1 cellular context compared by ENCODE assay signal in the genomic region with DNA sequence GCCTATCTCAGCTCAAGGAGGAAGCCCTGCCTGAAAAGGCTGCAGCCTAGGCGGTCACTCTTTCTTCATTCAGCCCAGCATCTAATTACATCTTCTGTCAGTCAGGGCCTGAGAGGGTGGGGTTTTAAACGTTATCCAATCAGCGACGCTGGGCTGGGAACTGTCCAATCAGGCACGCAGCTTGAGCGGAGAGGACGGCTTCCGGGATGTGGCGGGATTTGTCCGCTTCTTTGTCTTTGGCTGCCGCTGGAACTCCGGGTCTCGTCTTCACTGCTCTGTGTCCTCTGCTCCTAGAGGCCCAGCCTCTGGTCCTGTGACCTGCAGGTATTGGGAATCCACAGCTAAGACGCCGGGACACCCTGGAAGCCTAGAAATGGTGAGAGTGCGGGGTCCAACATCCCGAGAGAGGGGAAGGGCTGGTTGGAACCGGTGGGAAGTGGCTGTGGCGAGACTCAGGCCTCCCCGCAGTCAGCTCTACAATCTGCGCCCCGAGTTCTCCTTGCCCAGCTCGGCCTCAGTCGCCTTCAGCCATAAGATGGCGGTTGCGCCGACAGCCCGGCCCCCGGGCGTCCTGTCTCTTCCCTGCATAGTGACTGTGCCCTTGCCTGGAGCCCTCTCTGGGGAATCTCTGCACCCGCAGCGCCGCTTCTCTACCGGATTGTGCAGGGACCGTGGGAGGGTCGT.
A peak's percentile ranks its signal among the peaks of the same experiment; 100 is the strongest.
TF ChIP-seq lines count a peak whose summit lies in the region.

A gene (plus strand): TSS at position 233 of the 684 bp plus-strand sequence. CDS start 141 bp downstream, at position 374.

TF ChIP-seq in HepG2, 621 proteins besides CTCF, POLR2A, EP300 and RAD21 (continued from another document and continues in another):
- TF ChIP-seq, protein P1, sequence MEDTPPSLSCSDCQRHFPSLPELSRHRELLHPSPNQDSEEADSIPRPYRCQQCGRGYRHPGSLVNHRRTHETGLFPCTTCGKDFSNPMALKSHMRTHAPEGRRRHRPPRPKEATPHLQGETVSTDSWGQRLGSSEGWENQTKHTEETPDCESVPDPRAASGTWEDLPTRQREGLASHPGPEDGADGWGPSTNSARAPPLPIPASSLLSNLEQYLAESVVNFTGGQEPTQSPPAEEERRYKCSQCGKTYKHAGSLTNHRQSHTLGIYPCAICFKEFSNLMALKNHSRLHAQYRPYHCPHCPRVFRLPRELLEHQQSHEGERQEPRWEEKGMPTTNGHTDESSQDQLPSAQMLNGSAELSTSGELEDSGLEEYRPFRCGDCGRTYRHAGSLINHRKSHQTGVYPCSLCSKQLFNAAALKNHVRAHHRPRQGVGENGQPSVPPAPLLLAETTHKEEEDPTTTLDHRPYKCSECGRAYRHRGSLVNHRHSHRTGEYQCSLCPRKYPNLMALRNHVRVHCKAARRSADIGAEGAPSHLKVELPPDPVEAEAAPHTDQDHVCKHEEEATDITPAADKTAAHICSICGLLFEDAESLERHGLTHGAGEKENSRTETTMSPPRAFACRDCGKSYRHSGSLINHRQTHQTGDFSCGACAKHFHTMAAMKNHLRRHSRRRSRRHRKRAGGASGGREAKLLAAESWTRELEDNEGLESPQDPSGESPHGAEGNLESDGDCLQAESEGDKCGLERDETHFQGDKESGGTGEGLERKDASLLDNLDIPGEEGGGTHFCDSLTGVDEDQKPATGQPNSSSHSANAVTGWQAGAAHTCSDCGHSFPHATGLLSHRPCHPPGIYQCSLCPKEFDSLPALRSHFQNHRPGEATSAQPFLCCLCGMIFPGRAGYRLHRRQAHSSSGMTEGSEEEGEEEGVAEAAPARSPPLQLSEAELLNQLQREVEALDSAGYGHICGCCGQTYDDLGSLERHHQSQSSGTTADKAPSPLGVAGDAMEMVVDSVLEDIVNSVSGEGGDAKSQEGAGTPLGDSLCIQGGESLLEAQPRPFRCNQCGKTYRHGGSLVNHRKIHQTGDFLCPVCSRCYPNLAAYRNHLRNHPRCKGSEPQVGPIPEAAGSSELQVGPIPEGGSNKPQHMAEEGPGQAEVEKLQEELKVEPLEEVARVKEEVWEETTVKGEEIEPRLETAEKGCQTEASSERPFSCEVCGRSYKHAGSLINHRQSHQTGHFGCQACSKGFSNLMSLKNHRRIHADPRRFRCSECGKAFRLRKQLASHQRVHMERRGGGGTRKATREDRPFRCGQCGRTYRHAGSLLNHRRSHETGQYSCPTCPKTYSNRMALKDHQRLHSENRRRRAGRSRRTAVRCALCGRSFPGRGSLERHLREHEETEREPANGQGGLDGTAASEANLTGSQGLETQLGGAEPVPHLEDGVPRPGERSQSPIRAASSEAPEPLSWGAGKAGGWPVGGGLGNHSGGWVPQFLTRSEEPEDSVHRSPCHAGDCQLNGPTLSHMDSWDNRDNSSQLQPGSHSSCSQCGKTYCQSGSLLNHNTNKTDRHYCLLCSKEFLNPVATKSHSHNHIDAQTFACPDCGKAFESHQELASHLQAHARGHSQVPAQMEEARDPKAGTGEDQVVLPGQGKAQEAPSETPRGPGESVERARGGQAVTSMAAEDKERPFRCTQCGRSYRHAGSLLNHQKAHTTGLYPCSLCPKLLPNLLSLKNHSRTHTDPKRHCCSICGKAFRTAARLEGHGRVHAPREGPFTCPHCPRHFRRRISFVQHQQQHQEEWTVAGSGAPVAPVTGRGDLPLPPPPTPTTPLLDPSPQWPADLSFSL (CRISPR knock-in tag; IDR thresholded peaks at IDR 0.05) = no peak
- TF ChIP-seq, protein P2, sequence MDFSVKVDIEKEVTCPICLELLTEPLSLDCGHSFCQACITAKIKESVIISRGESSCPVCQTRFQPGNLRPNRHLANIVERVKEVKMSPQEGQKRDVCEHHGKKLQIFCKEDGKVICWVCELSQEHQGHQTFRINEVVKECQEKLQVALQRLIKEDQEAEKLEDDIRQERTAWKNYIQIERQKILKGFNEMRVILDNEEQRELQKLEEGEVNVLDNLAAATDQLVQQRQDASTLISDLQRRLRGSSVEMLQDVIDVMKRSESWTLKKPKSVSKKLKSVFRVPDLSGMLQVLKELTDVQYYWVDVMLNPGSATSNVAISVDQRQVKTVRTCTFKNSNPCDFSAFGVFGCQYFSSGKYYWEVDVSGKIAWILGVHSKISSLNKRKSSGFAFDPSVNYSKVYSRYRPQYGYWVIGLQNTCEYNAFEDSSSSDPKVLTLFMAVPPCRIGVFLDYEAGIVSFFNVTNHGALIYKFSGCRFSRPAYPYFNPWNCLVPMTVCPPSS (IDR thresholded peaks at IDR 0.05) = no peak
- TF ChIP-seq ZMYM4 (CRISPR knock-in tag; IDR thresholded peaks at IDR 0.05) (peak; percentile 50; the same call in 1 of the 2 replicates), MATR3 (CRISPR knock-in tag; IDR thresholded peaks at IDR 0.05) (no peak), ZC3H13 (CRISPR knock-in tag; IDR thresholded peaks at IDR 0.05) (no peak), HNRNPK (IDR thresholded peaks at IDR 0.05; ENCODE audit: low read depth, low read length, poor library complexity, severe bottlenecking) (no peak), ZFP36L1 (CRISPR knock-in tag; IDR thresholded peaks at IDR 0.05) (no peak), RFXAP (CRISPR knock-in tag; IDR thresholded peaks at IDR 0.05; ENCODE audit: borderline replicate concordance) (no peak), SCMH1 (CRISPR knock-in tag; IDR thresholded peaks at IDR 0.05; ENCODE audit: borderline replicate concordance) (no peak), TAF1 (CRISPR knock-in tag; IDR thresholded peaks at IDR 0.05) (peak; percentile 51), NCOA5 (CRISPR knock-in tag; IDR thresholded peaks at IDR 0.05) (no peak), ELF1 (CRISPR knock-in tag; IDR thresholded peaks at IDR 0.05) (peak; percentile 53), ZNF460 (CRISPR knock-in tag; IDR thresholded peaks at IDR 0.05; ENCODE audit: borderline replicate concordance) (no peak), POLR2AphosphoS2 (IDR thresholded peaks at IDR 0.05; ENCODE audit: low read depth, low read length) (no peak), NFE2L2 (IDR thresholded peaks at IDR 0.05; ENCODE audit: low read length) (no peak), SYNCRIP (IDR thresholded peaks at IDR 0.05; ENCODE audit: insufficient read depth, low read depth, low read length) (no peak), MAFG (CRISPR knock-in tag; IDR thresholded peaks at IDR 0.05) (no peak), EEA1 (CRISPR knock-in tag; IDR thresholded peaks at IDR 0.05; ENCODE audit: borderline replicate concordance) (no peak), ZNF567 (CRISPR knock-in tag; IDR thresholded peaks at IDR 0.05; ENCODE audit: borderline replicate concordance) (no peak), NCOA1 (CRISPR knock-in tag; IDR thresholded peaks at IDR 0.05) (no peak), FIP1L1 (IDR thresholded peaks at IDR 0.05; ENCODE audit: borderline replicate concordance, insufficient read depth, low read depth, low read length) (no peak), ZFP62 (CRISPR knock-in tag; IDR thresholded peaks at IDR 0.05) (no peak), ZBTB38 (CRISPR knock-in tag; IDR thresholded peaks at IDR 0.05) (no peak), ZNF331 (CRISPR knock-in tag; IDR thresholded peaks at IDR 0.05) (no peak), KMT2A (CRISPR knock-in tag; IDR thresholded peaks at IDR 0.05) (0 out of 2 replicates have a peak, but pooled peaks have one; percentile 17), HMG20A (CRISPR knock-in tag; IDR thresholded peaks at IDR 0.05; ENCODE audit: borderline replicate concordance) (no peak), ZNF713 (CRISPR knock-in tag; IDR thresholded peaks at IDR 0.05) (no peak), NAIF1 (CRISPR knock-in tag; IDR thresholded peaks at IDR 0.05; ENCODE audit: borderline replicate concordance) (no peak)
- TF ChIP-seq, protein P3, sequence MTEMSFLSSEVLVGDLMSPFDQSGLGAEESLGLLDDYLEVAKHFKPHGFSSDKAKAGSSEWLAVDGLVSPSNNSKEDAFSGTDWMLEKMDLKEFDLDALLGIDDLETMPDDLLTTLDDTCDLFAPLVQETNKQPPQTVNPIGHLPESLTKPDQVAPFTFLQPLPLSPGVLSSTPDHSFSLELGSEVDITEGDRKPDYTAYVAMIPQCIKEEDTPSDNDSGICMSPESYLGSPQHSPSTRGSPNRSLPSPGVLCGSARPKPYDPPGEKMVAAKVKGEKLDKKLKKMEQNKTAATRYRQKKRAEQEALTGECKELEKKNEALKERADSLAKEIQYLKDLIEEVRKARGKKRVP (CRISPR knock-in tag; IDR thresholded peaks at IDR 0.05) = no peak
- TF ChIP-seq, protein P4, sequence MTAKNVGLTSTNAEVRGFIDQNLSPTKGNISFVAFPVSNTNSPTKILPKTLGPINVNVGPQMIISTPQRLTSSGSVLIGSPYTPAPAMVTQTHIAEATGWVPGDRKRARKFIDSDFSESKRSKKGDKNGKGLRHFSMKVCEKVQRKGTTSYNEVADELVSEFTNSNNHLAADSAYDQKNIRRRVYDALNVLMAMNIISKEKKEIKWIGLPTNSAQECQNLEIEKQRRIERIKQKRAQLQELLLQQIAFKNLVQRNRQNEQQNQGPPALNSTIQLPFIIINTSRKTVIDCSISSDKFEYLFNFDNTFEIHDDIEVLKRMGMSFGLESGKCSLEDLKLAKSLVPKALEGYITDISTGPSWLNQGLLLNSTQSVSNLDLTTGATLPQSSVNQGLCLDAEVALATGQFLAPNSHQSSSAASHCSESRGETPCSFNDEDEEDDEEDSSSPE (CRISPR knock-in tag; IDR thresholded peaks at IDR 0.05) = no peak
- TF ChIP-seq, protein P5, sequence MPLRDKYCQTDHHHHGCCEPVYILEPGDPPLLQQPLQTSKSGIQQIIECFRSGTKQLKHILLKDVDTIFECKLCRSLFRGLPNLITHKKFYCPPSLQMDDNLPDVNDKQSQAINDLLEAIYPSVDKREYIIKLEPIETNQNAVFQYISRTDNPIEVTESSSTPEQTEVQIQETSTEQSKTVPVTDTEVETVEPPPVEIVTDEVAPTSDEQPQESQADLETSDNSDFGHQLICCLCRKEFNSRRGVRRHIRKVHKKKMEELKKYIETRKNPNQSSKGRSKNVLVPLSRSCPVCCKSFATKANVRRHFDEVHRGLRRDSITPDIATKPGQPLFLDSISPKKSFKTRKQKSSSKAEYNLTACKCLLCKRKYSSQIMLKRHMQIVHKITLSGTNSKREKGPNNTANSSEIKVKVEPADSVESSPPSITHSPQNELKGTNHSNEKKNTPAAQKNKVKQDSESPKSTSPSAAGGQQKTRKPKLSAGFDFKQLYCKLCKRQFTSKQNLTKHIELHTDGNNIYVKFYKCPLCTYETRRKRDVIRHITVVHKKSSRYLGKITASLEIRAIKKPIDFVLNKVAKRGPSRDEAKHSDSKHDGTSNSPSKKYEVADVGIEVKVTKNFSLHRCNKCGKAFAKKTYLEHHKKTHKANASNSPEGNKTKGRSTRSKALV (CRISPR knock-in tag; IDR thresholded peaks at IDR 0.05) = no peak
- TF ChIP-seq, protein P6, sequence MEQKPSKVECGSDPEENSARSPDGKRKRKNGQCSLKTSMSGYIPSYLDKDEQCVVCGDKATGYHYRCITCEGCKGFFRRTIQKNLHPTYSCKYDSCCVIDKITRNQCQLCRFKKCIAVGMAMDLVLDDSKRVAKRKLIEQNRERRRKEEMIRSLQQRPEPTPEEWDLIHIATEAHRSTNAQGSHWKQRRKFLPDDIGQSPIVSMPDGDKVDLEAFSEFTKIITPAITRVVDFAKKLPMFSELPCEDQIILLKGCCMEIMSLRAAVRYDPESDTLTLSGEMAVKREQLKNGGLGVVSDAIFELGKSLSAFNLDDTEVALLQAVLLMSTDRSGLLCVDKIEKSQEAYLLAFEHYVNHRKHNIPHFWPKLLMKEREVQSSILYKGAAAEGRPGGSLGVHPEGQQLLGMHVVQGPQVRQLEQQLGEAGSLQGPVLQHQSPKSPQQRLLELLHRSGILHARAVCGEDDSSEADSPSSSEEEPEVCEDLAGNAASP (CRISPR knock-in tag; IDR thresholded peaks at IDR 0.05; ENCODE audit: borderline replicate concordance) = no peak
- TF ChIP-seq, protein P7, sequence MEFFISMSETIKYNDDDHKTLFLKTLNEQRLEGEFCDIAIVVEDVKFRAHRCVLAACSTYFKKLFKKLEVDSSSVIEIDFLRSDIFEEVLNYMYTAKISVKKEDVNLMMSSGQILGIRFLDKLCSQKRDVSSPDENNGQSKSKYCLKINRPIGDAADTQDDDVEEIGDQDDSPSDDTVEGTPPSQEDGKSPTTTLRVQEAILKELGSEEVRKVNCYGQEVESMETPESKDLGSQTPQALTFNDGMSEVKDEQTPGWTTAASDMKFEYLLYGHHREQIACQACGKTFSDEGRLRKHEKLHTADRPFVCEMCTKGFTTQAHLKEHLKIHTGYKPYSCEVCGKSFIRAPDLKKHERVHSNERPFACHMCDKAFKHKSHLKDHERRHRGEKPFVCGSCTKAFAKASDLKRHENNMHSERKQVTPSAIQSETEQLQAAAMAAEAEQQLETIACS (CRISPR knock-in tag; IDR thresholded peaks at IDR 0.05) = no peak
- TF ChIP-seq, protein P8, sequence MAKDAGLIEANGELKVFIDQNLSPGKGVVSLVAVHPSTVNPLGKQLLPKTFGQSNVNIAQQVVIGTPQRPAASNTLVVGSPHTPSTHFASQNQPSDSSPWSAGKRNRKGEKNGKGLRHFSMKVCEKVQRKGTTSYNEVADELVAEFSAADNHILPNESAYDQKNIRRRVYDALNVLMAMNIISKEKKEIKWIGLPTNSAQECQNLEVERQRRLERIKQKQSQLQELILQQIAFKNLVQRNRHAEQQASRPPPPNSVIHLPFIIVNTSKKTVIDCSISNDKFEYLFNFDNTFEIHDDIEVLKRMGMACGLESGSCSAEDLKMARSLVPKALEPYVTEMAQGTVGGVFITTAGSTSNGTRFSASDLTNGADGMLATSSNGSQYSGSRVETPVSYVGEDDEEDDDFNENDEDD (CRISPR knock-in tag; IDR thresholded peaks at IDR 0.05; ENCODE audit: borderline replicate concordance) = peak; percentile 39; the same call in 1 of the 2 replicates
- TF ChIP-seq, protein P9, sequence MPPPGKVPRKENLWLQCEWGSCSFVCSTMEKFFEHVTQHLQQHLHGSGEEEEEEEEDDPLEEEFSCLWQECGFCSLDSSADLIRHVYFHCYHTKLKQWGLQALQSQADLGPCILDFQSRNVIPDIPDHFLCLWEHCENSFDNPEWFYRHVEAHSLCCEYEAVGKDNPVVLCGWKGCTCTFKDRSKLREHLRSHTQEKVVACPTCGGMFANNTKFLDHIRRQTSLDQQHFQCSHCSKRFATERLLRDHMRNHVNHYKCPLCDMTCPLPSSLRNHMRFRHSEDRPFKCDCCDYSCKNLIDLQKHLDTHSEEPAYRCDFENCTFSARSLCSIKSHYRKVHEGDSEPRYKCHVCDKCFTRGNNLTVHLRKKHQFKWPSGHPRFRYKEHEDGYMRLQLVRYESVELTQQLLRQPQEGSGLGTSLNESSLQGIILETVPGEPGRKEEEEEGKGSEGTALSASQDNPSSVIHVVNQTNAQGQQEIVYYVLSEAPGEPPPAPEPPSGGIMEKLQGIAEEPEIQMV (CRISPR knock-in tag; IDR thresholded peaks at IDR 0.05; ENCODE audit: low read depth) = no peak
- TF ChIP-seq, protein P10, sequence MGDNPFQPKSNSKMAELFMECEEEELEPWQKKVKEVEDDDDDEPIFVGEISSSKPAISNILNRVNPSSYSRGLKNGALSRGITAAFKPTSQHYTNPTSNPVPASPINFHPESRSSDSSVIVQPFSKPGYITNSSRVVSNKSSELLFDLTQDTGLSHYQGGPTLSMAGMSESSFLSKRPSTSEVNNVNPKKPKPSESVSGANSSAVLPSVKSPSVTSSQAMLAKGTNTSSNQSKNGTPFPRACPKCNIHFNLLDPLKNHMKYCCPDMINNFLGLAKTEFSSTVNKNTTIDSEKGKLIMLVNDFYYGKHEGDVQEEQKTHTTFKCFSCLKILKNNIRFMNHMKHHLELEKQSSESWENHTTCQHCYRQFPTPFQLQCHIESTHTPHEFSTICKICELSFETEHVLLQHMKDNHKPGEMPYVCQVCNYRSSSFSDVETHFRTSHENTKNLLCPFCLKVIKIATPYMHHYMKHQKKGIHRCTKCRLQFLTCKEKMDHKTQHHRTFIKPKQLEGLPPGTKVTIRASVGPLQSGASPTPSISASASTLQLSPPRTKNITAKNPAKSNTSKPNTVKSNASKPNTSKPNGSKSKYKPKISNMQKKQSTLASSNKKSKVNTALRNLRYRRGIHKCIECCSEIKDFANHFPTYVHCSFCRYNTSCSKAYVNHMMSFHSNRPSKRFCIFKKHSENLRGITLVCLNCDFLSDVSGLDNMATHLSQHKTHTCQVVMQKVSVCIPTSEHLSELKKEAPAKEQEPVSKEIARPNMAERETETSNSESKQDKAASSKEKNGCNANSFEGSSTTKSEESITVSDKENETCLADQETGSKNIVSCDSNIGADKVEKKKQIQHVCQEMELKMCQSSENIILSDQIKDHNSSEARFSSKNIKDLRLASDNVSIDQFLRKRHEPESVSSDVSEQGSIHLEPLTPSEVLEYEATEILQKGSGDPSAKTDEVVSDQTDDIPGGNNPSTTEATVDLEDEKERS (CRISPR knock-in tag; IDR thresholded peaks at IDR 0.05) = no peak
